ENCODE assay signal across 8 cellular contexts in genomic region chr9:113511856-113512761, GRCh38. TPM values are rescaled to one million over a fixed set of nuclear protein-coding genes. Genes with fewer than 3 reads are reported as not detected.
DNase-seq lines count a peak whose midpoint lies in the region; TF ChIP-seq lines count a peak whose summit lies in the region.

No MANE protein-coding gene starts in this region.

- no peak overlapping the region for H3K4ac ChIP-seq in neuronal stem cell (ENCODE audit: low read length)

- H3K27ac ChIP-seq in neuronal stem cell (replicated peaks; ENCODE audit: low read length) (no peak overlapping the region), tibial artery (peak overlapping the region in 1 of 2 donors; percentile 52)

- peak overlapping the region; percentile 41 for H3K18ac ChIP-seq in neuronal stem cell (ENCODE audit: low read length)

- H3K27me3 Mint-ChIP-seq in activated T-helper 2 cell treated with anti-CD3 and anti-CD28 coated beads, Interferon-gamma antibody, Interleukin-2, Interleukin-4, amounts not matched to agents 10 μg/mL and 5 μg/mL and 100 μg/mL, durations not matched to agents 14 hours and 24 hours and 36 hours (ENCODE audit: low read depth) = peaks cover 4% of the 10 kb centered on the region

- H3K4me1 ChIP-seq in neuronal stem cell (ENCODE audit: control insufficient read depth in 2 of 2, insufficient read depth in 1 of 2, low read depth in 1 of 2, low read length in 2 of 2) (peaks cover 6 to 9% of the 10 kb centered on the region in 2 donors), BE2C (no peaks in the 10 kb centered on the region), tibial artery (peaks cover 0 to 40% (median 29%) of the 10 kb centered on the region in 4 donors)

- H2BK5ac ChIP-seq in neuronal stem cell (ENCODE audit: low read length) = no peak overlapping the region

- H3K27me3 ChIP-seq in neuronal stem cell (ENCODE audit: control insufficient read depth in 3 of 3, insufficient read depth in 3 of 3, low read depth in 1 of 3, low read length in 3 of 3) (peaks cover 0 to 6% (median 0%) of the 10 kb centered on the region in 3 experiments), BE2C (no peaks in the 10 kb centered on the region), tibial artery (no peaks in the 10 kb centered on the region)

- no peaks in the 10 kb centered on the region for H3K79me1 ChIP-seq in neuronal stem cell (ENCODE audit: low read depth, low read length)

- H3K23ac ChIP-seq in neuronal stem cell (ENCODE audit: low read depth, low read length, poor library complexity) = no peak overlapping the region

- H2AFZ ChIP-seq in neuronal stem cell (ENCODE audit: low read length) = no peak overlapping the region

- H3K9ac ChIP-seq in neuronal stem cell (ENCODE audit: low read depth, low read length, poor library complexity) = no peak overlapping the region

- H3K9me3 Mint-ChIP-seq in activated T-helper 2 cell treated with anti-CD3 and anti-CD28 coated beads, Interferon-gamma antibody, Interleukin-2, Interleukin-4, amounts not matched to agents 10 μg/mL and 5 μg/mL and 100 μg/mL, durations not matched to agents 14 hours and 24 hours and 36 hours = no peaks in the 10 kb centered on the region

- H3K4me2 ChIP-seq in neuronal stem cell (ENCODE audit: insufficient read depth, low read length, poor library complexity, severe bottlenecking) = no peak overlapping the region

- intact Hi-C loops in activated T-helper 2 cell treated with anti-CD3 and anti-CD28 coated beads, Interferon-gamma antibody, Interleukin-2, Interleukin-4, amounts not matched to agents 10 μg/mL and 5 μg/mL and 100 μg/mL, durations not matched to agents 14 hours and 24 hours and 36 hours (cut with micrococcal nuclease) = loop anchor here (1.0 to 10.0 kb wide), 7 partner anchors 11 to 1183 kb away; partner anchors contain the start of genes AKNA and ALAD
- intact Hi-C loops in tibial artery (cut with DNase I; ENCODE audit: low total_unique reads) = no loop called here

- H2AK5ac ChIP-seq in neuronal stem cell (ENCODE audit: low read depth, low read length) = peak overlapping the region; percentile 42

- peak overlapping the region; percentile 96 for H3K27ac Mint-ChIP-seq in activated T-helper 2 cell treated with anti-CD3 and anti-CD28 coated beads, Interferon-gamma antibody, Interleukin-2, Interleukin-4, amounts not matched to agents 10 μg/mL and 5 μg/mL and 100 μg/mL, durations not matched to agents 14 hours and 24 hours and 36 hours

- no peak overlapping the region for H2BK120ac ChIP-seq in neuronal stem cell (ENCODE audit: low read depth, low read length)

- H4K91ac ChIP-seq in neuronal stem cell (ENCODE audit: low read depth, low read length, poor library complexity) = no peak overlapping the region

- peak; percentile 53 for DNase-seq in GM03348 (ENCODE audit: low spot score)
- DNase-seq in HCEC 1CT = peak; percentile 53
- peak; percentile 49 for DNase-seq in NOMO-1 treated with dmso at 0.1 percent for 144 hours (lab: John Stamatoyannopoulos, UW; ENCODE audit: unreplicated experiment)
- DNase-seq in activated T-helper 2 cell treated with anti-CD3 and anti-CD28 coated beads, Interferon-gamma antibody, Interleukin-2, Interleukin-4, amounts not matched to agents 10 μg/mL and 5 μg/mL and 100 μg/mL, durations not matched to agents 14 hours and 24 hours and 36 hours (ENCODE audit: low spot score) = peak; percentile 66
- no peak for DNase-seq in neuronal stem cell (ENCODE audit: low spot score)
- DNase-seq in BE2C = no peak
- DNase-seq in tibial artery = no peak
- DNase-seq in retina = no peak

- H2BK12ac ChIP-seq in neuronal stem cell (ENCODE audit: low read length) = no peak overlapping the region

- peak overlapping the region; percentile 54 for H3K4me3 Mint-ChIP-seq in activated T-helper 2 cell treated with anti-CD3 and anti-CD28 coated beads, Interferon-gamma antibody, Interleukin-2, Interleukin-4, amounts not matched to agents 10 μg/mL and 5 μg/mL and 100 μg/mL, durations not matched to agents 14 hours and 24 hours and 36 hours (ENCODE audit: low read depth)

- no peaks in the 10 kb centered on the region for H3K9me3 ChIP-seq in neuronal stem cell (replicated peaks in 1 of 2; ENCODE audit: control insufficient read depth in 2 of 2, insufficient read depth in 1 of 2, low read depth in 1 of 2, low read length in 2 of 2)
- no peaks in the 10 kb centered on the region for H3K9me3 ChIP-seq in BE2C
- no peaks in the 10 kb centered on the region for H3K9me3 ChIP-seq in tibial artery

- H4K8ac ChIP-seq in neuronal stem cell (ENCODE audit: low read depth, low read length) = no peak overlapping the region

- WGBS in neuronal stem cell (ENCODE audit: extremely low coverage in 2 of 2, insufficient read length in 2 of 2, insufficient replicate concordance in 1 of 2), 2 donors = no CpG with 5 or more reads among the region's 10 CpGs

- H3K36me3 ChIP-seq in neuronal stem cell (replicated peaks in 1 of 2; ENCODE audit: control insufficient read depth in 2 of 2, insufficient read depth in 2 of 2, low read length in 2 of 2) = peaks cover 0 to 12% of the 10 kb centered on the region in 2 donors
- H3K36me3 ChIP-seq in BE2C = peaks cover 2% of the 10 kb centered on the region; the same call in 1 of the 2 replicates
- peaks cover 21 to 56% (median 36%) of the 10 kb centered on the region in 3 donors for H3K36me3 ChIP-seq in tibial artery

- TF ChIP-seq CTCF in BE2C (IDR thresholded peaks at IDR 0.05; ENCODE audit: low read depth, low read length) (no peak), tibial artery (IDR thresholded peaks at IDR 0.05) (no peak)

- H3K14ac ChIP-seq in neuronal stem cell (ENCODE audit: low read length) = no peak overlapping the region

- H2BK15ac ChIP-seq in neuronal stem cell (ENCODE audit: low read length) = no peak overlapping the region

- H3K4me1 Mint-ChIP-seq in activated T-helper 2 cell treated with anti-CD3 and anti-CD28 coated beads, Interferon-gamma antibody, Interleukin-2, Interleukin-4, amounts not matched to agents 10 μg/mL and 5 μg/mL and 100 μg/mL, durations not matched to agents 14 hours and 24 hours and 36 hours (ENCODE audit: low read depth) = peaks cover 56% of the 10 kb centered on the region

- H3K36me3 Mint-ChIP-seq in activated T-helper 2 cell treated with anti-CD3 and anti-CD28 coated beads, Interferon-gamma antibody, Interleukin-2, Interleukin-4, amounts not matched to agents 10 μg/mL and 5 μg/mL and 100 μg/mL, durations not matched to agents 14 hours and 24 hours and 36 hours (ENCODE audit: low read depth) = no peaks in the 10 kb centered on the region

- no peak overlapping the region for H3K4me3 ChIP-seq in neuronal stem cell (ENCODE audit: low read length in 2 of 2)
- H3K4me3 ChIP-seq in BE2C (ENCODE audit: low read depth, low read length) = no peak overlapping the region
- no peak overlapping the region for H3K4me3 ChIP-seq in tibial artery

RNA-seq across cellular contexts. Expression of gene RGS3, which starts 48.6 kb away (rescaled TPM):
- total RNA-seq in activated T-helper 2 cell treated with anti-CD3 and anti-CD28 coated beads, Interferon-gamma antibody, Interleukin-2, Interleukin-4, amounts not matched to agents 10 μg/mL and 5 μg/mL and 100 μg/mL, durations not matched to agents 14 hours and 24 hours and 36 hours = 56.2 and 64.2 TPM in 2 replicates
- polyA plus RNA-seq in neuronal stem cell (2013, experiment 1 of 2) = 26.4 TPM
- polyA plus RNA-seq in neuronal stem cell (2013, experiment 2 of 2) = 26.2 TPM
- 103 TPM for polyA plus RNA-seq in BE2C (2012; ENCODE audit: insufficient read depth, insufficient read length, low read depth)

Comparison
In these comparisons a context has a peak if more than half of its experiments do, and no peak if none do; other contexts are left out.
1. DNase-seq: peak in GM03348 (single experiment), HCEC 1CT (single experiment), NOMO-1 treated with dmso at 0.1 percent for 144 hours (single experiment) and activated T-helper 2 cell treated with anti-CD3 and anti-CD28 coated beads, Interferon-gamma antibody, Interleukin-2, Interleukin-4, amounts not matched to agents 10 μg/mL and 5 μg/mL and 100 μg/mL, durations not matched to agents 14 hours and 24 hours and 36 hours (single experiment); none in neuronal stem cell (single experiment), BE2C (single experiment), tibial artery (0 of 2) and retina (single experiment).